Comparison of ENCODE assay signal across 2 cellular contexts in genomic region chr16:633336-634050, GRCh38.
TF ChIP-seq lines count a peak whose summit lies in the region.

No MANE protein-coding gene starts in this region.

TF ChIP-seq in HEK293, 187 proteins besides CTCF, POLR2A, EP300 and RAD21:
- TF ChIP-seq ZBTB6 (tag by site-specific recombination; IDR thresholded peaks at IDR 0.05) (peak; percentile 65), ZNF488 (tag by site-specific recombination; IDR thresholded peaks at IDR 0.05) (no peak), ZNF433 (tag by site-specific recombination; IDR thresholded peaks at IDR 0.05; ENCODE audit: low read depth) (no peak)

TF ChIP-seq in H1, 55 proteins besides CTCF, POLR2A, EP300 and RAD21:
- 0 out of 2 replicates have a peak, but pooled peaks have one; percentile 13 for TF ChIP-seq GABPA (IDR thresholded peaks at IDR 0.05; ENCODE audit: borderline replicate concordance, insufficient read depth, low read length)
- no peak for TF ChIP-seq HDAC6 (IDR thresholded peaks at IDR 0.05; ENCODE audit: low read depth, low read length)
TF ChIP-seq in H1: peak in this region for 1.
